ENCODE assay signal across 1 cellular context in genomic region chr1:1305300-1306069, GRCh38.
A peak's percentile ranks its signal among the peaks of the same experiment; 100 is the strongest.
TF ChIP-seq lines count a peak whose summit lies in the region.

No MANE protein-coding gene starts in this region.

TF ChIP-seq in HepG2, 621 proteins besides CTCF, POLR2A, EP300 and RAD21 (continued from another document and continues in another):
- TF ChIP-seq CENPBD1 (CRISPR knock-in tag; IDR thresholded peaks at IDR 0.05; ENCODE audit: borderline replicate concordance, low read depth), result no peak
- TF ChIP-seq ZSCAN21 (CRISPR knock-in tag; IDR thresholded peaks at IDR 0.05; ENCODE audit: borderline replicate concordance), result no peak
- no peak for TF ChIP-seq TSC22D2 (CRISPR knock-in tag; IDR thresholded peaks at IDR 0.05; ENCODE audit: borderline replicate concordance)
- TF ChIP-seq ARID2 (CRISPR knock-in tag; IDR thresholded peaks at IDR 0.05; ENCODE audit: borderline replicate concordance), result no peak
- TF ChIP-seq ZNF704 (CRISPR knock-in tag; IDR thresholded peaks at IDR 0.05; ENCODE audit: borderline replicate concordance), result no peak
- TF ChIP-seq ZBTB1 (CRISPR knock-in tag; IDR thresholded peaks at IDR 0.05; ENCODE audit: borderline replicate concordance), result no peak
- TF ChIP-seq ZGPAT (CRISPR knock-in tag; IDR thresholded peaks at IDR 0.05), result no peak; the same call in 1 of the 2 replicates
- TF ChIP-seq U2AF1 (optimal IDR thresholded peaks at IDR 0.05; ENCODE audit: low read depth, low read length), result no peak
- peak; percentile 18; the same call in 1 of the 2 replicates for TF ChIP-seq ZNF777 (CRISPR knock-in tag; IDR thresholded peaks at IDR 0.05)
- TF ChIP-seq ZNF547 (CRISPR knock-in tag; IDR thresholded peaks at IDR 0.05), result no peak
- no peak for TF ChIP-seq ZBTB33 (CRISPR knock-in tag; IDR thresholded peaks at IDR 0.05)
- no peak for TF ChIP-seq YEATS2 (CRISPR knock-in tag; IDR thresholded peaks at IDR 0.05; ENCODE audit: borderline replicate concordance)
- no peak for TF ChIP-seq NFYC (CRISPR knock-in tag; IDR thresholded peaks at IDR 0.05)
- no peak for TF ChIP-seq TEAD3 (CRISPR knock-in tag; optimal IDR thresholded peaks at IDR 0.05; ENCODE audit: borderline replicate concordance)
- no peak for TF ChIP-seq ZNF138 (CRISPR knock-in tag; IDR thresholded peaks at IDR 0.05; ENCODE audit: low read depth)
- TF ChIP-seq BRF2 (CRISPR knock-in tag; IDR thresholded peaks at IDR 0.05), result no peak
- peak; percentile 39; the same call in 1 of the 2 replicates for TF ChIP-seq NFE2L2 (IDR thresholded peaks at IDR 0.05; ENCODE audit: low read length)
- no peak for TF ChIP-seq MED8 (CRISPR knock-in tag; IDR thresholded peaks at IDR 0.05; ENCODE audit: insufficient replicate concordance)
- TF ChIP-seq ZNF530 (CRISPR knock-in tag; IDR thresholded peaks at IDR 0.05; ENCODE audit: low read depth), result no peak
- no peak; the same call in 1 of the 2 replicates for TF ChIP-seq HDAC1 (CRISPR knock-in tag; IDR thresholded peaks at IDR 0.05)
- TF ChIP-seq TBL1XR1 (IDR thresholded peaks at IDR 0.05; ENCODE audit: borderline replicate concordance, low read length, partially characterized antibody), result no peak
- TF ChIP-seq ZNF569 (CRISPR knock-in tag; IDR thresholded peaks at IDR 0.05; ENCODE audit: borderline replicate concordance), result no peak
- TF ChIP-seq DNMT1 (CRISPR knock-in tag; IDR thresholded peaks at IDR 0.05), result no peak
- no peak for TF ChIP-seq PAXIP1 (CRISPR knock-in tag; conservative IDR thresholded peaks at IDR 0.05)
- no peak for TF ChIP-seq ASH2L (IDR thresholded peaks at IDR 0.05; ENCODE audit: insufficient read length, low read depth, low read length)
- peak; percentile 4; the same call in 1 of the 2 replicates for TF ChIP-seq ZNF740 (CRISPR knock-in tag; IDR thresholded peaks at IDR 0.05)
- no peak for TF ChIP-seq EZH2 (conservative IDR thresholded peaks at IDR 0.05; ENCODE audit: low read depth, low read length)
- no peak for TF ChIP-seq RBM22 (optimal IDR thresholded peaks at IDR 0.05; ENCODE audit: low read length)
- no peak for TF ChIP-seq ZNF318 (CRISPR knock-in tag; IDR thresholded peaks at IDR 0.05)
- peak; percentile 98 for TF ChIP-seq PATZ1 (CRISPR knock-in tag; IDR thresholded peaks at IDR 0.05)
- no peak for TF ChIP-seq YY1 (IDR thresholded peaks at IDR 0.05; ENCODE audit: insufficient read depth, insufficient replicate concordance, low read depth, low read length)
- TF ChIP-seq IKZF4 (CRISPR knock-in tag; IDR thresholded peaks at IDR 0.05; ENCODE audit: borderline replicate concordance, low read depth, not compliant biosample characterization), result no peak
- no peak for TF ChIP-seq ZNF343 (CRISPR knock-in tag; IDR thresholded peaks at IDR 0.05)
- TF ChIP-seq ZSCAN5A (CRISPR knock-in tag; IDR thresholded peaks at IDR 0.05; ENCODE audit: borderline replicate concordance), result no peak
- no peak for TF ChIP-seq ZKSCAN8 (CRISPR knock-in tag; IDR thresholded peaks at IDR 0.05; ENCODE audit: borderline replicate concordance)
- no peak for TF ChIP-seq JUNB (CRISPR knock-in tag; IDR thresholded peaks at IDR 0.05; ENCODE audit: borderline replicate concordance)
- no peak for TF ChIP-seq ZNF839 (CRISPR knock-in tag; IDR thresholded peaks at IDR 0.05; ENCODE audit: borderline replicate concordance)
